In the genomic region with DNA sequence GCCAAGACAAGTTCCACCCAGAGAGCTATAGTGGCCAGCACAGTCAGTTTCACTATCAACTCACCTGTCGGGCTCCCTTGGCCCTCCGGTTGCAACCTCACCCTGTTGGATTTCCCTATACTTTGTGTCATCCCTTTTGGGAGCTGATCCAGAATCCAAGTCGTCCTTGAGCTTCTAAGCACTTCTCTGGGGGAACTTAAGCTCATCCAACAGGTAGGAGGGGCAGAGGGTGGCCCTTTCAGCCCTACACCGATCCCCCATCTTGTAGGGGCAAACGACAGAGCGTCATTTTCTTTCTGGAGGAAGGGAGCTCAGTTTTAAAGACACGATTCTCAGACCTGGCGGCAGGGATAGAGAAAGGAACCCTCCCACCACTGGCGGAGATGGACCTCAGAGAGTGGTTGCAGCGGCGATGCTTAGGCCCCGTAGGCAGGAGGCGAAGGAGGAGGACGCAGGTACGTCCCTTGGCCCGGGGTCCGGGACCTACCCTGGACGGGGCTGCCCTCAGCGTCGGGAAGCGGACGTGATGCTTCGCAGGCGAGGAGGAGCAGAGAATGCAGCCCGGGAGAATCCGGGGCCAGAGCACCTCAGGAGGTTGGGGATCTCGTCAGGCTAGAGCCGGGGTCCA, we compare ENCODE assay signal across 8 cellular contexts. TPM values are rescaled to one million over a fixed set of nuclear protein-coding genes. Genes with fewer than 3 reads are reported as not detected.
DNase-seq lines count a peak whose midpoint lies in the region; ATAC-seq and TF ChIP-seq lines count a peak whose summit lies in the region.

No MANE protein-coding gene starts in this region.

- TF ChIP-seq EP300 in ovary (IDR thresholded peaks at IDR 0.05) = no peak

- 0 to 1% (median 1%) methylated on average over 25 to 28 of the region's 28 CpGs for WGBS in ovary, 3 donors

- no peaks in the 10 kb centered on the region for H3K9me3 ChIP-seq in ovary

- ATAC-seq in GM18907 (IDR thresholded peaks at IDR 0.05; ENCODE audit: unreplicated experiment) (peak; percentile 30), HG03378 (IDR thresholded peaks at IDR 0.05; ENCODE audit: unreplicated experiment) (peak; percentile 24), foreskin keratinocyte (peak; percentile 38)

- intact Hi-C loops in ovary (cut with DNase I) = no loop called here

- H3K27ac Mint-ChIP-seq in activated CD4-positive, alpha-beta memory T cell treated with anti-CD3 and anti-CD28 coated beads, Interleukin-2, amount 10 ng/mL, durations not matched to agents 7 days and 5 days = peak overlapping the region; percentile 94

- no peak for DNase-seq in AG09309 (ENCODE audit: low read depth)
- DNase-seq in activated CD4-positive, alpha-beta memory T cell treated with anti-CD3 and anti-CD28 coated beads, Interleukin-2, amount 10 ng/mL, durations not matched to agents 7 days and 5 days = peak; percentile 27
- peak; percentile 5 to 29 for DNase-seq in foreskin keratinocyte
- DNase-seq in ovary = no peak
- DNase-seq in SIG-M5 treated with dmso at 0.1 percent for 504 hours (lab: John Stamatoyannopoulos, UW; ENCODE audit: unreplicated experiment) = no peak
- DNase-seq in NCI-H2227 (lab: John Stamatoyannopoulos, UW; ENCODE audit: unreplicated experiment) = no peak

- H3K27ac ChIP-seq in foreskin keratinocyte = peak overlapping the region; percentile 59
- H3K27ac ChIP-seq in ovary = peak overlapping the region; percentile 47 to 88

- no peaks in the 10 kb centered on the region for H3K9me3 Mint-ChIP-seq in activated CD4-positive, alpha-beta memory T cell treated with anti-CD3 and anti-CD28 coated beads, Interleukin-2, amount 10 ng/mL, durations not matched to agents 7 days and 5 days

- no peaks in the 10 kb centered on the region for H3K27me3 Mint-ChIP-seq in activated CD4-positive, alpha-beta memory T cell treated with anti-CD3 and anti-CD28 coated beads, Interleukin-2, amount 10 ng/mL, durations not matched to agents 7 days and 5 days

- POLR2A ChIA-PET in activated CD4-positive, alpha-beta memory T cell treated with anti-CD3 and anti-CD28 coated beads, Interleukin-2, amount 10 ng/mL, durations not matched to agents 7 days and 5 days (lab: Charles Lee) = interaction anchor here (0.7 to 3.1 kb wide), 14 partner anchors 9 to 409 kb away, joined by 3 to 28 read pairs (median 4); partner anchors contain the start of genes ENDOG, SPOUT1, SPTAN1 and TBC1D13

- no peaks in the 10 kb centered on the region for H3K36me3 ChIP-seq in ovary

- H3K4me3 Mint-ChIP-seq in activated CD4-positive, alpha-beta memory T cell treated with anti-CD3 and anti-CD28 coated beads, Interleukin-2, amount 10 ng/mL, durations not matched to agents 7 days and 5 days = peak overlapping the region; percentile 98

- H3K27me3 ChIP-seq in foreskin keratinocyte = no peaks in the 10 kb centered on the region
- no peaks in the 10 kb centered on the region for H3K27me3 ChIP-seq in ovary

- TF ChIP-seq CTCF in AG09309 (IDR thresholded peaks at IDR 0.05; ENCODE audit: control insufficient read depth, insufficient read depth, low read depth, low read length, missing control alignments) (no peak), foreskin keratinocyte (conservative IDR thresholded peaks at IDR 0.05) (no peak), ovary (IDR thresholded peaks at IDR 0.05) (no peak)

- CTCF ChIA-PET in activated CD4-positive, alpha-beta memory T cell treated with anti-CD3 and anti-CD28 coated beads, Interleukin-2, amount 10 ng/mL, durations not matched to agents 7 days and 5 days (lab: Charles Lee) = interaction anchor here (0.8 to 2.2 kb wide), 6 partner anchors 10 to 47 kb away, joined by 3 to 6 read pairs (median 4); partner anchors contain the start of genes ENDOG and ZDHHC12

- H3K36me3 Mint-ChIP-seq in activated CD4-positive, alpha-beta memory T cell treated with anti-CD3 and anti-CD28 coated beads, Interleukin-2, amount 10 ng/mL, durations not matched to agents 7 days and 5 days (ENCODE audit: low read depth) = peaks cover 3% of the 10 kb centered on the region

- peaks cover 21% of the 10 kb centered on the region for H3K4me1 Mint-ChIP-seq in activated CD4-positive, alpha-beta memory T cell treated with anti-CD3 and anti-CD28 coated beads, Interleukin-2, amount 10 ng/mL, durations not matched to agents 7 days and 5 days

- peak overlapping the region; percentile 93 for H3K4me3 ChIP-seq in AG09309 (ENCODE audit: control insufficient read depth, low read depth, low read length)
- peak overlapping the region; percentile 86 for H3K4me3 ChIP-seq in ovary

- H3K4me1 ChIP-seq in foreskin keratinocyte = peaks cover 3% of the 10 kb centered on the region
- H3K4me1 ChIP-seq in ovary (ENCODE audit: insufficient read depth) = no peaks in the 10 kb centered on the region

- TF ChIP-seq POLR2A in ovary (IDR thresholded peaks at IDR 0.05) = no peak

RNA-seq across cellular contexts. Expression of gene ZER1, which starts 0.5 kb away (rescaled TPM):
- total RNA-seq in activated CD4-positive, alpha-beta memory T cell treated with anti-CD3 and anti-CD28 coated beads, Interleukin-2, amount 10 ng/mL, durations not matched to agents 7 days and 5 days = 10 to 100 TPM; 24.1 to 24.4 TPM
- 13.2 and 15.6 TPM in 2 replicates for total RNA-seq in foreskin keratinocyte
- 9.5 and 10.4 TPM in 2 replicates for polyA plus RNA-seq in foreskin keratinocyte
- 10 to 100 TPM; 31.2 to 46.1 (median 34.2) TPM for total RNA-seq in ovary
- 10 to 100 TPM; 16.3 to 31.0 TPM for polyA plus RNA-seq in ovary

RNA-seq across cellular contexts. Expression of gene TBC1D13, which starts 15.8 kb away (rescaled TPM):
- total RNA-seq in activated CD4-positive, alpha-beta memory T cell treated with anti-CD3 and anti-CD28 coated beads, Interleukin-2, amount 10 ng/mL, durations not matched to agents 7 days and 5 days = 10 to 100 TPM; 18.0 to 21.4 TPM
- total RNA-seq in foreskin keratinocyte = 12.5 and 12.6 TPM in 2 replicates
- 10.5 and 10.8 TPM in 2 replicates for polyA plus RNA-seq in foreskin keratinocyte
- 10 to 100 TPM; 10.7 to 31.1 (median 26.3) TPM for total RNA-seq in ovary
- 10 to 100 TPM; 15.2 to 32.2 TPM for polyA plus RNA-seq in ovary

RNA-seq across cellular contexts. Expression of gene ENDOG, which starts 47.1 kb away (rescaled TPM):
- total RNA-seq in activated CD4-positive, alpha-beta memory T cell treated with anti-CD3 and anti-CD28 coated beads, Interleukin-2, amount 10 ng/mL, durations not matched to agents 7 days and 5 days = 10 to 100 TPM; 16.7 to 19.1 TPM
- total RNA-seq in foreskin keratinocyte (15.5 and 17.9 TPM in 2 replicates), ovary (10 to 100 TPM; 14.6 to 23.7 (median 20.3) TPM)
- polyA plus RNA-seq in foreskin keratinocyte (24.4 and 26.3 TPM in 2 replicates), ovary (10 to 100 TPM in 1 of 2 donors, 1 to 10 TPM in 1; 3.6 to 13.7 TPM)

RNA-seq across cellular contexts. Expression of gene ZDHHC12, which starts 47.3 kb away (rescaled TPM):
- total RNA-seq in activated CD4-positive, alpha-beta memory T cell treated with anti-CD3 and anti-CD28 coated beads, Interleukin-2, amount 10 ng/mL, durations not matched to agents 7 days and 5 days = 10 to 100 TPM; 79.3 to 81.5 TPM
- total RNA-seq in foreskin keratinocyte (66.8 and 76.8 TPM in 2 replicates), ovary (10 to 100 TPM in 2 of 7 donors, 1 to 10 TPM in 5; 5.7 to 27.1 (median 7.0) TPM)
- polyA plus RNA-seq in foreskin keratinocyte (115 and 122 TPM in 2 replicates), ovary (10 to 100 TPM in 1 of 2 donors, under 1 TPM in 1; 0.30 to 12.5 TPM)

RNA-seq across cellular contexts. Expression of gene SPOUT1, which starts 58.4 kb away (rescaled TPM):
- 10 to 100 TPM; 54.3 to 59.2 TPM for total RNA-seq in activated CD4-positive, alpha-beta memory T cell treated with anti-CD3 and anti-CD28 coated beads, Interleukin-2, amount 10 ng/mL, durations not matched to agents 7 days and 5 days
- total RNA-seq in foreskin keratinocyte (32.0 and 35.9 TPM in 2 replicates), ovary (10 to 100 TPM; 10.7 to 47.9 (median 26.5) TPM)
- polyA plus RNA-seq in foreskin keratinocyte (58.9 and 61.1 TPM in 2 replicates), ovary (10 to 100 TPM in 1 of 2 donors, 1 to 10 TPM in 1; 6.3 to 18.5 TPM)

Comparison
In these comparisons a context has a peak if more than half of its experiments do, and no peak if none do; other contexts are left out.
1. DNase-seq: peak in activated CD4-positive, alpha-beta memory T cell treated with anti-CD3 and anti-CD28 coated beads, Interleukin-2, amount 10 ng/mL, durations not matched to agents 7 days and 5 days (single experiment) and foreskin keratinocyte (2 of 2); none in AG09309 (single experiment), ovary (0 of 5), SIG-M5 treated with dmso at 0.1 percent for 504 hours (single experiment) and NCI-H2227 (single experiment).
2. Peak in every context shown above with its lines, with median percentiles within 50 percentile points of each other: ATAC-seq.